8 cellular contexts compared by ENCODE assay signal in the genomic region with DNA sequence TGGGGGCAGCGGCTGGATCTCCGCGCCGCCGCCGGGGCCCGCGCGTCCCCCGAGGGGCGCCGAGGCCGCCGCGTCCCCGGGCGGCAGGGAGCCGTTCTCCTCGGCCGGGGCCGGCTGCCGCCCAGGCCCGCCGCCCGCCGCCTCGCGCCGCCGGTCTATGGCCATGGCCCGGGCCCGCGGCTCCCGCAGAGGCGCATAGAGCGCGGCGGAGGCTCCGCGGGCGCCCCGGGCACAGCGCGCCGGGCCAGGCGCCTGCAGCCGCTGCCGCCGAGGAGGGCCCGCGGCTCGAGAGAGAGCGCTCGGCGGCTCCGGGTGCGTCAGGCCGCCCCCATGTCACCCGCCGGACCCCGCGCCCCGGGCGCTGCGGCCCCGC. TPM values are rescaled to one million over a fixed set of nuclear protein-coding genes. Genes with fewer than 3 reads are reported as not detected.
DNase-seq lines count a peak whose midpoint lies in the region; ATAC-seq and TF ChIP-seq lines count a peak whose summit lies in the region.

No MANE protein-coding gene starts in this region.

- peak; percentile 31 for ATAC-seq in GM21381 (IDR thresholded peaks at IDR 0.05; ENCODE audit: unreplicated experiment)
- ATAC-seq in activated T-helper 17 cell treated with anti-CD3 and anti-CD28 coated beads, Interleukin-2, amount 50 U/mL, for 72 hours (replicated peaks) = peak; percentile 40
- no peak for ATAC-seq in lung (ENCODE audit: insufficient read depth, low FRiP score)
- ATAC-seq in GM18873 (IDR thresholded peaks at IDR 0.05; ENCODE audit: low FRiP score, unreplicated experiment) = no peak
- no peak for ATAC-seq in HG02840 (IDR thresholded peaks at IDR 0.05; ENCODE audit: low FRiP score, unreplicated experiment)

- H3K9me3 ChIP-seq in lung (ENCODE audit: control insufficient read depth in 2 of 2, insufficient read depth in 1 of 2, low read length in 1 of 2) = peaks cover 0 to 2% of the 10 kb centered on the region in 2 donors

- no peak overlapping the region for H3K4me3 Mint-ChIP-seq in activated T-helper 17 cell treated with anti-CD3 and anti-CD28 coated beads, Interleukin-2, amount 50 U/mL, for 72 hours

- DNase-seq in lung (ENCODE audit: low spot score) (no peak), OCI-M2 (lab: John Stamatoyannopoulos, UW; ENCODE audit: unreplicated experiment) (no peak), NCI-H774 (lab: John Stamatoyannopoulos, UW) (no peak)

- no peak overlapping the region for H3K27ac Mint-ChIP-seq in activated T-helper 17 cell treated with anti-CD3 and anti-CD28 coated beads, Interleukin-2, amount 50 U/mL, for 72 hours

- H3K36me3 Mint-ChIP-seq in activated T-helper 17 cell treated with anti-CD3 and anti-CD28 coated beads, Interleukin-2, amount 50 U/mL, for 72 hours (ENCODE audit: low read depth) = no peaks in the 10 kb centered on the region

- H3K4me3 ChIP-seq in lung = peak overlapping the region; percentile 54

- TF ChIP-seq CTCF in C4-2B (conservative IDR thresholded peaks at IDR 0.05) (no peak), lung (IDR thresholded peaks at IDR 0.05; ENCODE audit: control extremely low read depth, extremely low read depth) (no peak)

- peaks cover 6% of the 10 kb centered on the region for H3K4me1 Mint-ChIP-seq in activated T-helper 17 cell treated with anti-CD3 and anti-CD28 coated beads, Interleukin-2, amount 50 U/mL, for 72 hours

- peaks cover 19% of the 10 kb centered on the region for H3K27me3 Mint-ChIP-seq in activated T-helper 17 cell treated with anti-CD3 and anti-CD28 coated beads, Interleukin-2, amount 50 U/mL, for 72 hours

- H3K27ac ChIP-seq in C4-2B (peak overlapping the region; percentile 91), lung (ENCODE audit: low read depth in 1 of 2, low read length in 1 of 2) (peak overlapping the region in 1 of 2 donors; percentile 52)

- H3K36me3 ChIP-seq in lung (ENCODE audit: control insufficient read depth in 2 of 2, insufficient read depth in 2 of 2, low read length in 2 of 2) = no peaks in the 10 kb centered on the region

- H3K9me3 Mint-ChIP-seq in activated T-helper 17 cell treated with anti-CD3 and anti-CD28 coated beads, Interleukin-2, amount 50 U/mL, for 72 hours = no peaks in the 10 kb centered on the region

- no peaks in the 10 kb centered on the region for H3K27me3 ChIP-seq in lung (ENCODE audit: control insufficient read depth, insufficient read depth)

- 0 to 1% methylated on average over 24 to 66 of the region's 66 CpGs for WGBS in lung, 2 donors

- H3K4me1 ChIP-seq in lung (ENCODE audit: control insufficient read depth in 2 of 2, insufficient read depth in 2 of 2, low read length in 2 of 2) = peaks cover 3 to 13% of the 10 kb centered on the region in 2 donors

RNA-seq across cellular contexts. Expression of a gene that starts 0.5 kb away (rescaled TPM):
- under 1 TPM; 0.13 to 0.45 TPM for total RNA-seq in activated T-helper 17 cell treated with anti-CD3 and anti-CD28 coated beads, Interleukin-2, amount 50 U/mL, for 72 hours
- total RNA-seq in lung = 10 to 100 TPM; 33.6 to 45.6 TPM
- polyA plus RNA-seq in lung = 10 to 100 TPM in 1 of 2 donors, 1 to 10 TPM in 1; 6.6 to 14.5 TPM

Comparison
In these comparisons a context has a peak if more than half of its experiments do, and no peak if none do; other contexts are left out.
1. ATAC-seq: peak in GM21381 (single experiment) and activated T-helper 17 cell treated with anti-CD3 and anti-CD28 coated beads, Interleukin-2, amount 50 U/mL, for 72 hours (single experiment); none in lung (single experiment), GM18873 (single experiment) and HG02840 (single experiment).
2. RNA of a gene that starts 0.5 kb away (total RNA-seq): 33.6 to 45.6 TPM in lung; 0.13 to 0.45 TPM in activated T-helper 17 cell treated with anti-CD3 and anti-CD28 coated beads, Interleukin-2, amount 50 U/mL, for 72 hours; every median in the first group is over 10 times any median in the second.